ENCODE assay signal across 8 cellular contexts in the genomic region with DNA sequence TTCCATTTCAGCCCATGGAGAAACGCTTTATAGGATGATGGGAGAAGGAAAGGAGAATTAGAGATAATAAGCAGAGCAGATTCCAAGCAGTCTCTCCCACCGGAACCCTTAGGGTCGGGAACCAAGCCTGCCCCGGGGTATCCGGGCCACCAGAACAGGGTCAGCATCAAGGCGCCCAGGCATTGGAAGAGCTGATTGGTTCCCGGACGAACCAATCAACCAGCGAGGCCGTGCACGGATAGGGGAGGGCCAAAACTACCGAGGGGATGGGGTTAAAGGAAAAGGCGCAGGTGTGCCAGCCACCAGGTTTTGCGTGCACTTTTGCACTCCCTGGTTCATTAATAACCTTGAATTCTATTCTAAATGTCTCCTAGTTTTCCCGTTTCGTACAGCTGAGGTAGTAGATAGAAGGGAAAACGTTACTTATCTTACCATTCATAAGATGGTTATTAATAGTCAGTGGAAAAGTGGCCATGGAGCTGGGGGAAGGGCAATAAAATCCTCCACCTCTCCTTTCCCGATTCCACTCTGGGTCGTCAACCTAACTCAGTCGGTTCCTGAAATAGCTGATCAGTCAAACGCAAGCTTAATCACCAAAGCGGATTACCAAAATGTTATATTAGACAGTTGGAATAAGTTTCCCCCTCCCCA. TPM values are rescaled to one million over a fixed set of nuclear protein-coding genes. Genes with fewer than 3 reads are reported as not detected.
DNase-seq lines count a peak whose midpoint lies in the region; ATAC-seq, FAIRE-seq and TF ChIP-seq lines count a peak whose summit lies in the region.

No MANE protein-coding gene starts in this region.

- H3K79me2 ChIP-seq in PC-3 (ENCODE audit: low read length) (peaks cover 60% of the 10 kb centered on the region), endothelial cell of umbilical vein (ENCODE audit: control insufficient read depth, insufficient read depth, low read length) (no peaks in the 10 kb centered on the region)

- H3K27me3 ChIP-seq in PC-3 (ENCODE audit: low read length): no peaks in the 10 kb centered on the region
- peaks cover 20 to 31% of the 10 kb centered on the region in 2 experiments for H3K27me3 ChIP-seq in endothelial cell of umbilical vein (ENCODE audit: control insufficient read depth in 2 of 2, insufficient read depth in 2 of 2, low read length in 2 of 2)

- ATAC-seq in Right ventricle myocardium inferior (peak; percentile 49), PC-3 (peak; percentile 49), mucosa of descending colon (peak; percentile 31), omental fat pad (ENCODE audit: low FRiP score) (no peak), GM18907 (IDR thresholded peaks at IDR 0.05; ENCODE audit: unreplicated experiment) (no peak)

- H3K9me2 ChIP-seq in PC-3 (replicated peaks; ENCODE audit: low read length): no peaks in the 10 kb centered on the region

- peaks cover 23% of the 10 kb centered on the region for H3K4me1 ChIP-seq in PC-3 (ENCODE audit: insufficient read depth, low read length)
- H3K4me1 ChIP-seq in endothelial cell of umbilical vein (ENCODE audit: control insufficient read depth, extremely low read depth, insufficient read depth, low read length): peaks cover 8% of the 10 kb centered on the region
- H3K4me1 ChIP-seq in mucosa of descending colon (ENCODE audit: low read depth): peaks cover 5% of the 10 kb centered on the region
- peaks cover 1% of the 10 kb centered on the region for H3K4me1 ChIP-seq in urinary bladder (ENCODE audit: insufficient read depth)

- H2AFZ ChIP-seq in PC-3 (ENCODE audit: low read length): peak overlapping the region; percentile 87
- peak overlapping the region; percentile 25 for H2AFZ ChIP-seq in endothelial cell of umbilical vein (ENCODE audit: low read depth, low read length)

- H3K4me2 ChIP-seq in PC-3 (ENCODE audit: low read length) (peak overlapping the region; percentile 90), endothelial cell of umbilical vein (ENCODE audit: insufficient read depth, low read length) (peak overlapping the region; percentile 82)

- BruUV-seq in PC-3 (replicated peaks; lab: Mats Ljungman, UMichigan) (TSS peak; percentile 50), endothelial cell of umbilical vein (replicated peaks; lab: Mats Ljungman, UMichigan) (no TSS peak)

- DNase-seq in Right ventricle myocardium inferior (ENCODE audit: missing footprints): no peak
- no peak for DNase-seq in cardiac septum (ENCODE audit: low spot score)
- peak; percentile 73 for DNase-seq in PC-3
- peak; percentile 24 for DNase-seq in endothelial cell of umbilical vein (ENCODE audit: low read depth, low spot score)
- DNase-seq in mucosa of descending colon: peak in 1 of 3 donors; percentile 21
- DNase-seq in omental fat pad (ENCODE audit: low spot score): no peak

- dilution Hi-C loops in endothelial cell of umbilical vein (cut with MboI; ENCODE audit: extremely low pct_ligation_motif_present, low sequenced_read_pairs): no loop called here

- no peaks in the 10 kb centered on the region for H3K9me3 ChIP-seq in PC-3 (ENCODE audit: low read length)
- H3K9me3 ChIP-seq in endothelial cell of umbilical vein (replicated peaks; ENCODE audit: control insufficient read depth, insufficient read depth, low read length): no peaks in the 10 kb centered on the region
- H3K9me3 ChIP-seq in mucosa of descending colon: no peaks in the 10 kb centered on the region

- no peak for TF ChIP-seq POLR2A in endothelial cell of umbilical vein (IDR thresholded peaks at IDR 0.05; ENCODE audit: low read depth, low read length)

- H3K9me1 ChIP-seq in endothelial cell of umbilical vein (replicated peaks; ENCODE audit: control insufficient read depth, extremely low read depth, insufficient read depth, low read length): no peaks in the 10 kb centered on the region

- H3K4me3 ChIP-seq in PC-3 (ENCODE audit: low read length) (peak overlapping the region; percentile 82), endothelial cell of umbilical vein (replicated peaks in 1 of 3; ENCODE audit: insufficient read depth in 1 of 3, low read depth in 1 of 3, low read length in 3 of 3) (peak overlapping the region in 2 of 3 experiments; percentile 29 to 62), mucosa of descending colon (no peak overlapping the region), urinary bladder (ENCODE audit: low read depth, low read length) (peak overlapping the region; percentile 75)

- H3K36me3 ChIP-seq in PC-3 (ENCODE audit: low read depth, low read length): no peaks in the 10 kb centered on the region
- H3K36me3 ChIP-seq in endothelial cell of umbilical vein (ENCODE audit: control insufficient read depth in 2 of 2, extremely low read depth in 1 of 2, insufficient read depth in 2 of 2, low read length in 2 of 2): no peaks in the 10 kb centered on the region
- no peaks in the 10 kb centered on the region for H3K36me3 ChIP-seq in mucosa of descending colon (ENCODE audit: low read depth)
- no peaks in the 10 kb centered on the region for H3K36me3 ChIP-seq in urinary bladder (ENCODE audit: insufficient read depth)

- POLR2A ChIA-PET in PC-3 (lab: Charles Lee; ENCODE audit: unreplicated experiment) (interaction anchor here (0.6 to 0.7 kb wide), 2 partner anchors 49 to 1610 kb away, joined by 3 read pairs; no protein-coding TSS in a partner anchor), endothelial cell of umbilical vein (lab: Charles Lee) (no interaction called here)

- no peak for TF ChIP-seq CTCF in PC-3 (conservative IDR thresholded peaks at IDR 0.05; ENCODE audit: low read depth, low read length)
- no peak for TF ChIP-seq CTCF in endothelial cell of umbilical vein (IDR thresholded peaks at IDR 0.05; ENCODE audit: extremely low read depth in 1 of 2, insufficient read depth in 1 of 2, low read depth in 1 of 2, low read length in 2 of 2)
- no peak for TF ChIP-seq CTCF in mucosa of descending colon (IDR thresholded peaks at IDR 0.05)
- TF ChIP-seq CTCF in omental fat pad (IDR thresholded peaks at IDR 0.05): no peak

- 1% methylated on average over 22 of the region's 22 CpGs for WGBS in urinary bladder

- CTCF ChIA-PET in PC-3 (lab: Charles Lee) (interaction anchor here (0.6 to 3.8 kb wide), 5 partner anchors 11 to 468 kb away, joined by 3 to 19 read pairs (median 3); no protein-coding TSS in a partner anchor), endothelial cell of umbilical vein (lab: Charles Lee) (interaction anchor here (0.6 to 1.8 kb wide), 6 partner anchors 8 to 219 kb away, joined by 3 to 6 read pairs (median 4); no protein-coding TSS in a partner anchor)

- peak overlapping the region; percentile 62 for H3K9ac ChIP-seq in PC-3 (ENCODE audit: low read length)
- H3K9ac ChIP-seq in endothelial cell of umbilical vein (replicated peaks; ENCODE audit: extremely low read depth, insufficient read depth, low read length): no peak overlapping the region

- 0 out of 2 replicates have a peak overlapping the region, but pooled peaks have one; percentile 10 for H3K27ac ChIP-seq in PC-3 (ENCODE audit: low read length)
- H3K27ac ChIP-seq in endothelial cell of umbilical vein (ENCODE audit: insufficient read depth, low read depth, low read length): no peak overlapping the region
- H3K27ac ChIP-seq in urinary bladder (ENCODE audit: low read depth): no peak overlapping the region

- intact Hi-C loops in Right ventricle myocardium inferior (cut with DNase I) (loop anchor here (5.0 to 10.0 kb wide), 3 partner anchors 66 to 329 kb away; no protein-coding TSS in a partner anchor), cardiac septum (cut with DNase I) (loop anchor here (2.0 to 10.0 kb wide), 2 partner anchors 79 to 117 kb away; no protein-coding TSS in a partner anchor), PC-3 (cut with micrococcal nuclease) (loop anchor here (1.0 to 10.0 kb wide), 5 partner anchors 11 to 499 kb away; no protein-coding TSS in a partner anchor), endothelial cell of umbilical vein (cut with micrococcal nuclease) (loop anchor here (10.0 kb wide), 1 partner anchor 499 kb away; no protein-coding TSS in a partner anchor), mucosa of descending colon (cut with DNase I, micrococcal nuclease) (no loop called here)

- no peaks in the 10 kb centered on the region for H3F3A ChIP-seq in PC-3 (ENCODE audit: low read length, unreplicated experiment)

- H4K20me1 ChIP-seq in PC-3 (ENCODE audit: low read length) (no peaks in the 10 kb centered on the region), endothelial cell of umbilical vein (replicated peaks; ENCODE audit: control insufficient read depth, extremely low read depth, insufficient read depth, low read length) (no peaks in the 10 kb centered on the region)

- FAIRE-seq in endothelial cell of umbilical vein (lab: Jason Lieb, UNC): peak; percentile 15

TF ChIP-seq in endothelial cell of umbilical vein, 7 proteins besides CTCF, POLR2A, EP300 and RAD21:
- TF ChIP-seq, protein P1, sequence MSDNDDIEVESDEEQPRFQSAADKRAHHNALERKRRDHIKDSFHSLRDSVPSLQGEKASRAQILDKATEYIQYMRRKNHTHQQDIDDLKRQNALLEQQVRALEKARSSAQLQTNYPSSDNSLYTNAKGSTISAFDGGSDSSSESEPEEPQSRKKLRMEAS (IDR thresholded peaks at IDR 0.05; ENCODE audit: insufficient read depth, insufficient read length): no peak
- TF ChIP-seq EZH2 (IDR thresholded peaks at IDR 0.05; ENCODE audit: borderline replicate concordance, low read depth, low read length, severe bottlenecking) (no peak), POLR2AphosphoS5 (IDR thresholded peaks at IDR 0.05; ENCODE audit: insufficient read depth, low read depth, low read length) (no peak), FOS (IDR thresholded peaks at IDR 0.05; ENCODE audit: borderline replicate concordance, insufficient read depth, low read length) (no peak), MYC (IDR thresholded peaks at IDR 0.05; ENCODE audit: low read depth, low read length) (no peak), JUN (IDR thresholded peaks at IDR 0.05; ENCODE audit: borderline replicate concordance, insufficient read depth, insufficient read length, low read depth) (no peak), GATA2 (IDR thresholded peaks at IDR 0.05; ENCODE audit: insufficient read depth, insufficient read length, low read depth, low read length) (no peak)

RNA-seq across cellular contexts. Expression of a gene that starts 1.6 kb away (rescaled TPM):
- total RNA-seq in Right ventricle myocardium inferior (8.3 TPM), cardiac septum (4.0 TPM), PC-3 (2014; rRNA removed) (9.8 and 12.0 TPM in 2 replicates), endothelial cell of umbilical vein (4.9 and 7.2 TPM in 2 replicates), mucosa of descending colon (1 to 10 TPM; 4.9 to 6.1 (median 5.8) TPM), urinary bladder (6.5 TPM), omental fat pad (1 to 10 TPM; 1.4 to 4.9 (median 2.4) TPM)
- polyA plus RNA-seq in endothelial cell of umbilical vein (1.0 and 1.1 TPM in 2 replicates), urinary bladder (1.4 TPM)
- 0.67 and 0.97 TPM in 2 replicates for polyA plus RNA-seq in endothelial cell of umbilical vein (2011; cell fraction: cytosol; rRNA removed)
- polyA plus RNA-seq in endothelial cell of umbilical vein (2011; cell fraction: nucleus; rRNA removed): 1.1 and 1.3 TPM in 2 replicates
- 0.18 and 0.55 TPM in 2 replicates for polyA plus RNA-seq in endothelial cell of umbilical vein (2012)
- polyA minus RNA-seq in endothelial cell of umbilical vein: 3.0 and 4.1 TPM in 2 replicates
- 7.9 TPM for polyA minus RNA-seq in endothelial cell of umbilical vein (2011; cell fraction: cytosol; rRNA and poly(A)+ RNA removed)
- 2.3 and 6.0 TPM in 2 replicates for polyA minus RNA-seq in endothelial cell of umbilical vein (2011; cell fraction: nucleus; rRNA and poly(A)+ RNA removed)

Comparison
In these comparisons a context has a peak if more than half of its experiments do, and no peak if none do; other contexts are left out.
1. ATAC-seq: peak in Right ventricle myocardium inferior (single experiment), PC-3 (single experiment) and mucosa of descending colon (single experiment); none in omental fat pad (single experiment) and GM18907 (single experiment).
2. DNase-seq: peak in PC-3 (single experiment) and endothelial cell of umbilical vein (single experiment); none in Right ventricle myocardium inferior (single experiment), cardiac septum (single experiment) and omental fat pad (single experiment).
3. intact Hi-C loops: an anchor here in Right ventricle myocardium inferior (5.0 to 10.0 kb wide), cardiac septum (2.0 to 10.0 kb wide), PC-3 (1.0 to 10.0 kb wide) and endothelial cell of umbilical vein (10.0 kb wide); none called in mucosa of descending colon.